Comparison of ENCODE assay signal across 12 cellular contexts in the genomic region with DNA sequence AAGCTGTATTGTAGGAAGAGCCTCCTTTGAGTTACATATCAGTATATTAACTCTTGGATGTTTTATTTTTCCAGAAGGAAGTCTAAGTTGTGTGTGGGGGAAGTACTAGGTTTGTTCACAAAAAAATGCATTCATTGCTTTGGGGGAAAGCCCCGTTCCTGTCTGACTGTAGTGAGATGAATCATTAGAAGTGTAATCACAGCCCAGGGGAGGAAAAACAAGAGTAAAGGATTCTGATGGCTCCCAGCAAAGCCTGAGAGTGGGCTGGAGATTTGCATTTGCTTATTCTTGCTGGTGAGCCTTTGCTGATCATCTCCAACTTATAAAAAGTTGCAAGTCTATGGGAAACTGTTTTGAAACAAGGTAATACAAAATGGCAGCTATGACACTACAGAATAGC.
DNase-seq lines count a peak whose midpoint lies in the region; ATAC-seq and TF ChIP-seq lines count a peak whose summit lies in the region.
"Had no signal": no experiment of that assay in that cellular context is flagged by ENCODE, and none has a peak within 500 bp of the region (broad histone marks: within the 10 kb centered on the region; RNA-seq: fewer than 3 reads in every experiment).

No MANE protein-coding gene starts in this region.

- no peaks in the 10 kb centered on the region for H3K9me3 Mint-ChIP-seq in stimulated activated naive CD8-positive, alpha-beta T cell treated with anti-CD3 and anti-CD28 coated beads, Interleukin-15, amount 100 ng/mL, for 72 hours
- H3K9me3 Mint-ChIP-seq in HFFc6, result no peaks in the 10 kb centered on the region

- H3K4me3 Mint-ChIP-seq in stimulated activated naive CD8-positive, alpha-beta T cell treated with anti-CD3 and anti-CD28 coated beads, Interleukin-15, amount 100 ng/mL, for 72 hours, result peak overlapping the region; percentile 78
- H3K4me3 Mint-ChIP-seq in HFFc6, result no peak overlapping the region

- H3K36me3 Mint-ChIP-seq in HFFc6 (ENCODE audit: low read depth), result no peaks in the 10 kb centered on the region

- peak in 2 of 3 donors; percentile 34 to 37 for DNase-seq in stimulated activated CD4-positive, alpha-beta T cell treated with anti-CD3 and anti-CD28 coated beads, Interleukin-12 subunit alpha, Interleukin-12 subunit beta, amount 100 ng/mL, for 48 hours (ENCODE audit: low read depth in 2 of 3, low spot score in 1 of 3)
- no peak for DNase-seq in stimulated activated CD4-positive, alpha-beta T cell treated with anti-CD3 and anti-CD28 coated beads, Interleukin-4, amount 100 ng/mL, for 1 hour
- DNase-seq in activated CD4-positive, alpha-beta T cell treated with anti-CD3 and anti-CD28 coated beads, Interleukin-2, amount 50 U/mL, for 48 hours, result peak; percentile 22 to 52
- DNase-seq in foreskin melanocyte (peak; percentile 7), NCI-H1436 treated with DMSO at 0.1 percent for 48 hours (lab: John Stamatoyannopoulos, UW) (no peak), HFFc6 (no peak)
- DNase-seq in stimulated activated naive CD8-positive, alpha-beta T cell treated with anti-CD3 and anti-CD28 coated beads, Interleukin-15, amount 100 ng/mL, for 72 hours, result peak; percentile 15 to 41
- DNase-seq: head of caudate nucleus, mucosa of descending colon, NCI-H526 treated with DMSO at 0.1 percent for 48 hours, right lobe of liver had no signal

- no peaks in the 10 kb centered on the region for H3K27me3 Mint-ChIP-seq in stimulated activated naive CD8-positive, alpha-beta T cell treated with anti-CD3 and anti-CD28 coated beads, Interleukin-15, amount 100 ng/mL, for 72 hours
- peaks cover 2% of the 10 kb centered on the region for H3K27me3 Mint-ChIP-seq in HFFc6 (ENCODE audit: insufficient read depth)

- TF ChIP-seq CTCF in HFFc6 (IDR thresholded peaks at IDR 0.05), result no peak

- H3K4me1 Mint-ChIP-seq in stimulated activated naive CD8-positive, alpha-beta T cell treated with anti-CD3 and anti-CD28 coated beads, Interleukin-15, amount 100 ng/mL, for 72 hours, result peaks cover 38% of the 10 kb centered on the region
- no peaks in the 10 kb centered on the region for H3K4me1 Mint-ChIP-seq in HFFc6 (ENCODE audit: low read depth)

- ATAC-seq in stimulated activated naive CD8-positive, alpha-beta T cell treated with anti-CD3 and anti-CD28 coated beads, Interleukin-15, amount 100 ng/mL, for 72 hours, result peak; percentile 80
- no peak for ATAC-seq in HG02938 (IDR thresholded peaks at IDR 0.05; ENCODE audit: unreplicated experiment)
- ATAC-seq: mucosa of descending colon had no signal

- peak overlapping the region; percentile 86 to 94 for H3K27ac Mint-ChIP-seq in stimulated activated naive CD8-positive, alpha-beta T cell treated with anti-CD3 and anti-CD28 coated beads, Interleukin-15, amount 100 ng/mL, for 72 hours
- H3K27ac Mint-ChIP-seq in HFFc6, result no peak overlapping the region

Comparison
In these comparisons a context has a peak if more than half of its experiments do, and no peak if none do; other contexts are left out.
1. DNase-seq: peak in stimulated activated CD4-positive, alpha-beta T cell treated with anti-CD3 and anti-CD28 coated beads, Interleukin-12 subunit alpha, Interleukin-12 subunit beta, amount 100 ng/mL, for 48 hours (2 of 3), activated CD4-positive, alpha-beta T cell treated with anti-CD3 and anti-CD28 coated beads, Interleukin-2, amount 50 U/mL, for 48 hours (2 of 2), foreskin melanocyte (single experiment) and stimulated activated naive CD8-positive, alpha-beta T cell treated with anti-CD3 and anti-CD28 coated beads, Interleukin-15, amount 100 ng/mL, for 72 hours (2 of 2); none in stimulated activated CD4-positive, alpha-beta T cell treated with anti-CD3 and anti-CD28 coated beads, Interleukin-4, amount 100 ng/mL, for 1 hour (single experiment), NCI-H1436 treated with DMSO at 0.1 percent for 48 hours (single experiment) and HFFc6 (single experiment).